ENCODE assay signal across 8 cellular contexts in the genomic region with DNA sequence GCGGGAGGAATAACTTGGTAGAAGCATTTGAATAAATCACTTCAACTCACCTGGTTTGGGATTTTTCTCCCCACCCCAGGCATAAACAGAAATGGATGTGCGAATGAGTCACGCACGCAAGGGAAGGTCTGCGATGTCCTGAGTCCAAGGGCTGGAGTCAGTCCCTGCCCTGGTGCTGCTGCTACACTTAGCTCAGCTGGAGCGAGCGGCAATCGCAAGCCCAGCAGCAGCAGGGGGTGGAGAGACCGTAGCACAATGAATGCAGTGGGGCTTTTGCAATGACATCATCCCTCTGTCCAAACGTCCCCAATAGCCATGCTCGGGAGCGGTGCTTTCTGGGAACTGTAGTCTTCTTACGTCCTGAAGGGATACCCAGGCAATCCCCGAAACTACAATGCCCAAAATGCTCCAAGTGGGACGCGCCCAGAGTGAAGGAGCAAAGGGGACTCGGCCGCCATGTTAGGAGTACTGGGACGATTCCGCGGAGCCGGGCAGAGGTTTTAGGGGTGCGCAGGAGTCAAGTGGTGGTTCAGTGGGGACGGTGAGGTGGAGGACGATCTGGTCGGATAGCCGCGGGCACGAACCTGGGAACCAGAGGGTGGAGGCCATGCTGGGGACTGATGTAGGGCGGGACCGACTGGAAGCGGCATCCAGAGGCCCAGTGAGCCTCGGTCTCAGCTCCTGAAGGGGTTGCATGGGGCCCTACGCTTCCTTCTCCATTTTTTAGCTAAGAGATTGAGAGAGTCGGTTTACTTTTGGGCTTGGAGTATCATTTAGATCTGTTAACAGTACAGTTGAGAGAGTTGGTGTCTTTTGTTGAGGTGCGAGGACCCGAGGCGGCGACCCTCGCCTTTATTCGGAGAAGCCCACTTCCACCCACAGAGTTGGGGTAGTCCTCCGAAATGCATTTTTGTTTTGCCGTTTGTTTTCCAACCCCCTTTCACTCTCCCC. TPM values are rescaled to one million over a fixed set of nuclear protein-coding genes. Genes with fewer than 3 reads are reported as not detected.
DNase-seq lines count a peak whose midpoint lies in the region; ATAC-seq and TF ChIP-seq lines count a peak whose summit lies in the region.

A gene with protein sequence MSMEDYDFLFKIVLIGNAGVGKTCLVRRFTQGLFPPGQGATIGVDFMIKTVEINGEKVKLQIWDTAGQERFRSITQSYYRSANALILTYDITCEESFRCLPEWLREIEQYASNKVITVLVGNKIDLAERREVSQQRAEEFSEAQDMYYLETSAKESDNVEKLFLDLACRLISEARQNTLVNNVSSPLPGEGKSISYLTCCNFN (minus strand): TSS at position 257 of the 951 bp plus-strand sequence. CDS start 74,581 bp downstream, outside the sequence.

- intact Hi-C loops in left colon (cut with DNase I, micrococcal nuclease): loop anchor here in 1 of 2 donors (5.0 to 10.0 kb wide), 2 partner anchors 85 to 167 kb away; a partner anchor contains a TSS

- CTCF ChIA-PET in BJ (lab: Yijun Ruan, JAX): interaction anchor here (0.7 kb wide), 1 partner anchor 153 kb away, joined by 3 read pairs; no protein-coding TSS in a partner anchor

- ATAC-seq in HG03457 (IDR thresholded peaks at IDR 0.05; ENCODE audit: unreplicated experiment): peak; percentile 97
- peak; percentile 97 for ATAC-seq in left colon

- POLR2A ChIA-PET in BJ (lab: Charles Lee): interaction anchor here (0.6 to 1.5 kb wide), 6 partner anchors 10 to 172 kb away, joined by 3 to 11 read pairs (median 4); a partner anchor contains a TSS

- DNase-seq in BJ (ENCODE audit: low read depth): peak; percentile 99
- DNase-seq in GM19240 (ENCODE audit: insufficient read length, low spot score): peak; percentile 78
- peak; percentile 98 to 99 for DNase-seq in NCI-H524 (lab: John Stamatoyannopoulos, UW)
- peak; percentile 95 for DNase-seq in activated CD4-positive, alpha-beta T cell treated with anti-CD3 and anti-CD28 coated beads for 48 hours
- peak; percentile 99 for DNase-seq in coronary artery (ENCODE audit: low spot score)
- peak; percentile 93 to 99 for DNase-seq in left colon
- peak; percentile 96 for DNase-seq in stimulated activated CD4-positive, alpha-beta T cell treated with anti-CD3 and anti-CD28 coated beads, Interleukin-1b, Interleukin-23, amount 100 ng/mL, for 48 hours

- no peaks in the 10 kb centered on the region for H3K27me3 ChIP-seq in BJ (ENCODE audit: control insufficient read depth, insufficient read depth, low read length)

- peak within 1 kb of the TSS; percentile 79 for H3K4me3 ChIP-seq in BJ (ENCODE audit: low read depth, low read length)
- peak within 1 kb of the TSS; percentile 82 for H3K4me3 ChIP-seq in coronary artery

- no peak for TF ChIP-seq CTCF in BJ (IDR thresholded peaks at IDR 0.05; ENCODE audit: insufficient read depth, low read depth, low read length)
- no peak for TF ChIP-seq CTCF in coronary artery (IDR thresholded peaks at IDR 0.05)

- no peaks in the 10 kb centered on the region; the same call in 1 of the 2 replicates for H3K36me3 ChIP-seq in BJ (ENCODE audit: control insufficient read depth, insufficient read depth, low read length)

- peak within 1 kb of the TSS; percentile 90 to 94 for H3K27ac ChIP-seq in coronary artery

RNA-seq across cellular contexts. Expression of the gene that starts here (rescaled TPM):
- 14.0 and 15.9 TPM in 2 replicates for polyA plus RNA-seq in BJ (2011; rRNA removed)
- polyA minus RNA-seq in BJ (2011; rRNA and poly(A)+ RNA removed): 10.3 and 12.8 TPM in 2 replicates
- total RNA-seq in left colon: 10 to 100 TPM in 1 of 2 donors, 1 to 10 TPM in 1; 5.9 to 24.3 TPM

Comparison
In these comparisons a context has a peak if more than half of its experiments do, and no peak if none do; other contexts are left out.
1. Peak in every context shown above with its lines: DNase-seq, ATAC-seq, H3K4me3 ChIP-seq and H3K27ac ChIP-seq.